In genomic region chr3:39126532-39127071, GRCh38 we compare ENCODE assay signal across 8 cellular contexts. TPM values are rescaled to one million over a fixed set of nuclear protein-coding genes. Genes with fewer than 3 reads are reported as not detected.
A peak's percentile ranks its signal among the peaks of the same experiment; 100 is the strongest.
DNase-seq lines count a peak whose midpoint lies in the region; ATAC-seq and TF ChIP-seq lines count a peak whose summit lies in the region.

No MANE protein-coding gene starts in this region.

- peaks cover 22% of the 10 kb centered on the region for H3K27me3 Mint-ChIP-seq in activated naive CD8-positive, alpha-beta T cell treated with anti-CD3 and anti-CD28 coated beads, Interleukin-2, amount 10 ng/mL, durations not matched to agents 7 days and 5 days
- no peaks in the 10 kb centered on the region for H3K27me3 Mint-ChIP-seq in activated naive CD8-positive, alpha-beta T cell treated with anti-CD3 and anti-CD28 coated beads for 36 hours

- H3K9ac ChIP-seq in liver (ENCODE audit: low read depth in 1 of 2, low read length in 2 of 2), result no peak overlapping the region

- no peaks in the 10 kb centered on the region for H3K9me3 Mint-ChIP-seq in activated naive CD8-positive, alpha-beta T cell treated with anti-CD3 and anti-CD28 coated beads, Interleukin-2, amount 10 ng/mL, durations not matched to agents 7 days and 5 days
- no peaks in the 10 kb centered on the region for H3K9me3 Mint-ChIP-seq in activated naive CD8-positive, alpha-beta T cell treated with anti-CD3 and anti-CD28 coated beads for 36 hours

- peak; percentile 28 to 54 (median 40) for TF ChIP-seq CTCF in breast epithelium (IDR thresholded peaks at IDR 0.05)
- peak; percentile 57 for TF ChIP-seq CTCF in liver (IDR thresholded peaks at IDR 0.05; ENCODE audit: low read depth, low read length, missing input control)
- peak; percentile 12 to 60 (median 53) for TF ChIP-seq CTCF in vagina (IDR thresholded peaks at IDR 0.05)

- H3K36me3 ChIP-seq in breast epithelium, result no peaks in the 10 kb centered on the region
- H3K36me3 ChIP-seq in liver (ENCODE audit: control insufficient read depth in 4 of 4, insufficient read depth in 3 of 4, low read depth in 1 of 4, low read length in 3 of 4), result no peaks in the 10 kb centered on the region
- no peaks in the 10 kb centered on the region for H3K36me3 ChIP-seq in vagina

- H3K4me3 ChIP-seq in breast epithelium (no peak overlapping the region), liver (ENCODE audit: low read depth in 1 of 3, low read length in 3 of 3) (no peak overlapping the region), vagina (no peak overlapping the region)

- H3K36me3 Mint-ChIP-seq in activated naive CD8-positive, alpha-beta T cell treated with anti-CD3 and anti-CD28 coated beads, Interleukin-2, amount 10 ng/mL, durations not matched to agents 7 days and 5 days, result no peaks in the 10 kb centered on the region
- H3K36me3 Mint-ChIP-seq in activated naive CD8-positive, alpha-beta T cell treated with anti-CD3 and anti-CD28 coated beads for 36 hours, result no peaks in the 10 kb centered on the region

- H3K27me3 ChIP-seq in breast epithelium, result no peaks in the 10 kb centered on the region
- H3K27me3 ChIP-seq in liver (ENCODE audit: control insufficient read depth in 4 of 4, insufficient read depth in 4 of 4, low read length in 3 of 4), result no peaks in the 10 kb centered on the region
- H3K27me3 ChIP-seq in vagina, result no peaks in the 10 kb centered on the region

- DNase-seq in activated naive CD8-positive, alpha-beta T cell treated with anti-CD3 and anti-CD28 coated beads, Interleukin-2, amount 10 ng/mL, durations not matched to agents 7 days and 5 days, result no peak
- no peak for DNase-seq in activated naive CD8-positive, alpha-beta T cell treated with anti-CD3 and anti-CD28 coated beads for 36 hours
- peak; percentile 19 to 62 for DNase-seq in NOMO-1 (lab: John Stamatoyannopoulos, UW; ENCODE audit: unreplicated experiment in 2 of 2)
- DNase-seq in breast epithelium (ENCODE audit: low spot score in 2 of 2), result peak; percentile 20 to 43
- no peak for DNase-seq in vagina (ENCODE audit: extremely low spot score in 2 of 2)

- intact Hi-C loops in breast epithelium (cut with DNase I; ENCODE audit: low total_unique reads), result no loop called here
- intact Hi-C loops in vagina (cut with DNase I), result loop anchor here (5.0 kb wide), 1 partner anchor 166 kb away; no protein-coding TSS in a partner anchor

- peaks cover 0 to 5% of the 10 kb centered on the region in 2 donors for H3K4me1 ChIP-seq in breast epithelium
- no peaks in the 10 kb centered on the region for H3K4me1 ChIP-seq in liver (ENCODE audit: control insufficient read depth in 4 of 4, insufficient read depth in 4 of 4, low read length in 3 of 4)
- H3K4me1 ChIP-seq in vagina, result peaks cover 19% of the 10 kb centered on the region

- no peak overlapping the region for H3K27ac Mint-ChIP-seq in activated naive CD8-positive, alpha-beta T cell treated with anti-CD3 and anti-CD28 coated beads, Interleukin-2, amount 10 ng/mL, durations not matched to agents 7 days and 5 days
- H3K27ac Mint-ChIP-seq in activated naive CD8-positive, alpha-beta T cell treated with anti-CD3 and anti-CD28 coated beads for 36 hours, result no peak overlapping the region

- H3K9me3 ChIP-seq in breast epithelium (no peaks in the 10 kb centered on the region), liver (ENCODE audit: control insufficient read depth in 4 of 4, low read length in 3 of 4) (no peaks in the 10 kb centered on the region), vagina (no peaks in the 10 kb centered on the region)

- TF ChIP-seq POLR2A in breast epithelium (IDR thresholded peaks at IDR 0.05) (no peak), vagina (IDR thresholded peaks at IDR 0.05) (no peak)

- H3K4me1 Mint-ChIP-seq in activated naive CD8-positive, alpha-beta T cell treated with anti-CD3 and anti-CD28 coated beads, Interleukin-2, amount 10 ng/mL, durations not matched to agents 7 days and 5 days, result peaks cover 25% of the 10 kb centered on the region
- peaks cover 15% of the 10 kb centered on the region for H3K4me1 Mint-ChIP-seq in activated naive CD8-positive, alpha-beta T cell treated with anti-CD3 and anti-CD28 coated beads for 36 hours

- 66% methylated on average over 6 of the region's 6 CpGs for WGBS in liver

- no peak overlapping the region for H3K4me3 Mint-ChIP-seq in activated naive CD8-positive, alpha-beta T cell treated with anti-CD3 and anti-CD28 coated beads, Interleukin-2, amount 10 ng/mL, durations not matched to agents 7 days and 5 days
- no peak overlapping the region for H3K4me3 Mint-ChIP-seq in activated naive CD8-positive, alpha-beta T cell treated with anti-CD3 and anti-CD28 coated beads for 36 hours

- peak; percentile 55 for ATAC-seq in activated naive CD8-positive, alpha-beta T cell treated with anti-CD3 and anti-CD28 coated beads, Interleukin-2, amount 10 ng/mL, durations not matched to agents 7 days and 5 days (ENCODE audit: low read depth)
- ATAC-seq in HG02623 (IDR thresholded peaks at IDR 0.05; ENCODE audit: unreplicated experiment) (no peak), HG02678 (IDR thresholded peaks at IDR 0.05; ENCODE audit: unreplicated experiment) (no peak)

- H3K27ac ChIP-seq in breast epithelium, result peak overlapping the region; percentile 78 to 93
- H3K27ac ChIP-seq in liver (ENCODE audit: low read depth in 1 of 2, low read length in 2 of 2), result no peak overlapping the region
- H3K27ac ChIP-seq in vagina, result peak overlapping the region; percentile 15

- POLR2A ChIA-PET in activated naive CD8-positive, alpha-beta T cell treated with anti-CD3 and anti-CD28 coated beads, Interleukin-2, amount 10 ng/mL, durations not matched to agents 7 days and 5 days (lab: Charles Lee), result interaction anchor here (2.2 to 3.9 kb wide), 2 partner anchors 18 to 162 kb away, joined by 9 to 15 read pairs; partner anchors contain the start of gene TTC21A

- TF ChIP-seq RAD21 in liver (IDR thresholded peaks at IDR 0.05), result peak; percentile 91 to 96

TF ChIP-seq in liver, 16 proteins besides CTCF, POLR2A, EP300 and RAD21 (continues in another document):
- TF ChIP-seq, protein P1, sequence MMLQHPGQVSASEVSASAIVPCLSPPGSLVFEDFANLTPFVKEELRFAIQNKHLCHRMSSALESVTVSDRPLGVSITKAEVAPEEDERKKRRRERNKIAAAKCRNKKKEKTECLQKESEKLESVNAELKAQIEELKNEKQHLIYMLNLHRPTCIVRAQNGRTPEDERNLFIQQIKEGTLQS (IDR thresholded peaks at IDR 0.05), result no peak
- TF ChIP-seq HNF4G (IDR thresholded peaks at IDR 0.05) (no peak), TAF1 (conservative IDR thresholded peaks at IDR 0.05) (no peak), RXRA (IDR thresholded peaks at IDR 0.05) (no peak), NR2F2 (IDR thresholded peaks at IDR 0.05) (no peak), FOXA2 (IDR thresholded peaks at IDR 0.05) (no peak), FOXA1 (IDR thresholded peaks at IDR 0.05) (no peak), SP1 (IDR thresholded peaks at IDR 0.05) (no peak), HNF4A (conservative IDR thresholded peaks at IDR 0.05) (no peak), YY1 (IDR thresholded peaks at IDR 0.05) (no peak), EGR1 (IDR thresholded peaks at IDR 0.05; ENCODE audit: low read depth in 2 of 2) (no peak)
- TF ChIP-seq, protein P2, sequence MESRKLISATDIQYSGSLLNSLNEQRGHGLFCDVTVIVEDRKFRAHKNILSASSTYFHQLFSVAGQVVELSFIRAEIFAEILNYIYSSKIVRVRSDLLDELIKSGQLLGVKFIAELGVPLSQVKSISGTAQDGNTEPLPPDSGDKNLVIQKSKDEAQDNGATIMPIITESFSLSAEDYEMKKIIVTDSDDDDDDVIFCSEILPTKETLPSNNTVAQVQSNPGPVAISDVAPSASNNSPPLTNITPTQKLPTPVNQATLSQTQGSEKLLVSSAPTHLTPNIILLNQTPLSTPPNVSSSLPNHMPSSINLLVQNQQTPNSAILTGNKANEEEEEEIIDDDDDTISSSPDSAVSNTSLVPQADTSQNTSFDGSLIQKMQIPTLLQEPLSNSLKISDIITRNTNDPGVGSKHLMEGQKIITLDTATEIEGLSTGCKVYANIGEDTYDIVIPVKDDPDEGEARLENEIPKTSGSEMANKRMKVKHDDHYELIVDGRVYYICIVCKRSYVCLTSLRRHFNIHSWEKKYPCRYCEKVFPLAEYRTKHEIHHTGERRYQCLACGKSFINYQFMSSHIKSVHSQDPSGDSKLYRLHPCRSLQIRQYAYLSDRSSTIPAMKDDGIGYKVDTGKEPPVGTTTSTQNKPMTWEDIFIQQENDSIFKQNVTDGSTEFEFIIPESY (IDR thresholded peaks at IDR 0.05), result no peak

RNA-seq across cellular contexts. Expression of gene TTC21A, which starts 19.1 kb away (rescaled TPM):
- 1 to 10 TPM; 2.7 to 4.5 TPM for total RNA-seq in activated naive CD8-positive, alpha-beta T cell treated with anti-CD3 and anti-CD28 coated beads, Interleukin-2, amount 10 ng/mL, durations not matched to agents 7 days and 5 days
- under 1 TPM; 0.42 to 0.78 TPM for total RNA-seq in activated naive CD8-positive, alpha-beta T cell treated with anti-CD3 and anti-CD28 coated beads for 36 hours
- total RNA-seq in breast epithelium (10 to 100 TPM in 2 of 3 donors, 1 to 10 TPM in 1; 5.9 to 16.1 (median 13.1) TPM), liver (1 to 10 TPM in 1 of 2 donors, under 1 TPM in 1; 0.28 to 3.3 TPM), vagina (8.8 TPM)
- polyA plus RNA-seq in liver, result 1 to 10 TPM in 1 of 2 donors, under 1 TPM in 1; 0.89 to 2.3 TPM

RNA-seq across cellular contexts. Expression of gene GORASP1, which starts 19.2 kb away (rescaled TPM):
- 10 to 100 TPM; 25.1 to 28.1 TPM for total RNA-seq in activated naive CD8-positive, alpha-beta T cell treated with anti-CD3 and anti-CD28 coated beads, Interleukin-2, amount 10 ng/mL, durations not matched to agents 7 days and 5 days
- total RNA-seq in activated naive CD8-positive, alpha-beta T cell treated with anti-CD3 and anti-CD28 coated beads for 36 hours, result 10 to 100 TPM; 11.5 to 11.9 TPM
- total RNA-seq in breast epithelium, result 10 to 100 TPM; 58.2 to 98.8 (median 77.3) TPM
- total RNA-seq in liver, result 10 to 100 TPM; 11.8 to 39.4 TPM
- 10 to 100 TPM; 13.4 to 25.3 TPM for polyA plus RNA-seq in liver
- 45.9 TPM for total RNA-seq in vagina

RNA-seq across cellular contexts. Expression of gene CSRNP1, which starts 26.8 kb away (rescaled TPM):
- 10 to 100 TPM; 15.8 to 16.5 TPM for total RNA-seq in activated naive CD8-positive, alpha-beta T cell treated with anti-CD3 and anti-CD28 coated beads, Interleukin-2, amount 10 ng/mL, durations not matched to agents 7 days and 5 days
- 10 to 100 TPM; 53.4 to 54.8 TPM for total RNA-seq in activated naive CD8-positive, alpha-beta T cell treated with anti-CD3 and anti-CD28 coated beads for 36 hours
- total RNA-seq in breast epithelium (100 to 1,000 TPM in 1 of 3 donors, 10 to 100 TPM in 2; 30.2 to 112 (median 59.0) TPM), liver (10 to 100 TPM in 1 of 2 donors, 1 to 10 TPM in 1; 4.7 to 19.3 TPM), vagina (99.7 TPM)
- 10 to 100 TPM in 1 of 2 donors, 1 to 10 TPM in 1; 8.7 to 12.8 TPM for polyA plus RNA-seq in liver

Comparison
In these comparisons a context has a peak if more than half of its experiments do, and no peak if none do; other contexts are left out.
1. DNase-seq: peak in NOMO-1 (2 of 2) and breast epithelium (2 of 2); none in activated naive CD8-positive, alpha-beta T cell treated with anti-CD3 and anti-CD28 coated beads, Interleukin-2, amount 10 ng/mL, durations not matched to agents 7 days and 5 days (single experiment), activated naive CD8-positive, alpha-beta T cell treated with anti-CD3 and anti-CD28 coated beads for 36 hours (single experiment) and vagina (0 of 2).
2. H3K27ac ChIP-seq: peak in breast epithelium (2 of 2) and vagina (single experiment); none in liver (0 of 2).
3. Peak in every context shown above with its lines, with median percentiles within 50 percentile points of each other: CTCF ChIP-seq.